10 cellular contexts compared by ENCODE assay signal in the genomic region with DNA sequence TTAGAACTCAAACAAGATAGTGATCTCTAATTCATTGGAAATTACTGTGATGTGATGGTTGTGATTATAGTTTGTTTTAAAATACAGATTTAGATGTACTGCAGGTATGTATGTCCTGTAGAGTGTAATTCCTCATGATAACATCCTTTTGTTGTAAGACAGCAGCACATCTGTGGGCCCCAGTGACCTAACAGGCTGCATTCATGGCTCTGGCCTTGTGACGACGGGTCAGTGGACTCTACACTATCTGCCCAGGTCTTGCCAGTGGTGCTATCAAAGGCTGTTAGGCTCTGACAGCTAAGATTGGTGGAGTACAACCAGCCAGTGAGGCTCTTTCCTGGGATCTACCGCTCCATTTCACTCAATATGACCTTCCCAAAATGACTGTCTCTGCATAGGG.
"Had no signal": no experiment of that assay in that cellular context is flagged by ENCODE, and none has a peak within 500 bp of the region (broad histone marks: within the 10 kb centered on the region; RNA-seq: fewer than 3 reads in every experiment).

No MANE protein-coding gene starts in this region.

- H3K9ac ChIP-seq: GM23248 had no signal

- H3K36me3 ChIP-seq: HAP-1 had no signal

- DNase-seq: GM23248, GOT3, H7, H9, HCEC 1CT, HFFc6 had no signal

- FAIRE-seq: H1, H54 had no signal

- H3K4me1 Mint-ChIP-seq: H9 had no signal

- H3K9me3 ChIP-seq: HAP-1 had no signal

- ATAC-seq: HCT116 had no signal

- H2AFZ ChIP-seq: GM23248 had no signal

- H3K27ac ChIP-seq: GM23248 had no signal

- H3K4me3 ChIP-seq: GM23248, HAP-1 had no signal

- H3K4me1 ChIP-seq: HAP-1 had no signal

- H3K4me3 Mint-ChIP-seq: H9, HFFc6 had no signal

- H3K27ac Mint-ChIP-seq: H9, HFFc6 had no signal

- H3K9me3 Mint-ChIP-seq: H9, HFFc6 had no signal
